ENCODE assay signal across 9 cellular contexts in the genomic region with DNA sequence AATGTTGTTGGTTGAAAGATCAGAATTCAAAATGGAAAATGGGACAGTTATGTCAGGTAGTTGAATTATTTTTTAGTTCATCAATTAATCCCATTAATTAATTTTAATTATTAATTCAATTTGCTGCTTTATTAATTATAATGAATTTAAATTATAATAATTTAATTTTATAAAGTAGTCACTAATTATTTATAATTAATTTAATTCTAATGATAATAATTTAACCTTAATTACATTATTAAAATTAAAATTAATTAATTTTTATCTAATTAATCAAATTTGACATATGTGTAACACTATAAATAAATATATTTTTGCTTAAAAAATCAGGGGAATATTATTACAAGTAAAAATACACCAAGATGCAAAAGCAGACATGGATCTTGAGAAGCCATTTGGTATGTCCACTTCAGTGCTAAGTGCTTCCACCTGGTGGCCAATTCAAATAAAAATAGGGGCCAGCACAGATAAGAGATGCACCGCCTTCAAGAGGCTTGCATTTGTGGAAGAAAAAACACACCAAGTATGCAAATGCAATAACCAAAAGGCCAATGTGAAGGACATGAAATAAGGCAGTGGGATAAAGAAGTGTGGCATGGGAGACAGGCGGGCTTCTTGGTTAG.
DNase-seq lines count a peak whose midpoint lies in the region; ATAC-seq and TF ChIP-seq lines count a peak whose summit lies in the region.
"Had no signal": no experiment of that assay in that cellular context is flagged by ENCODE, and none has a peak within 500 bp of the region (broad histone marks: within the 10 kb centered on the region; RNA-seq: fewer than 3 reads in every experiment).

No MANE protein-coding gene starts in this region.

- no peak for TF ChIP-seq POLR2A in gastroesophageal sphincter (IDR thresholded peaks at IDR 0.05)

- TF ChIP-seq CTCF in WI38 (IDR thresholded peaks at IDR 0.05; ENCODE audit: low read depth, low read length) (peak; percentile 55), gastroesophageal sphincter (IDR thresholded peaks at IDR 0.05) (peak; percentile 28 to 56 (median 45))

- no peaks in the 10 kb centered on the region for H3K9me3 Mint-ChIP-seq in activated T-cell treated with anti-CD3 and anti-CD28 coated beads, Interleukin-2, amount 50 U/mL, for 24 hours

- no peaks in the 10 kb centered on the region for H3K27me3 ChIP-seq in ACC112 (ENCODE audit: insufficient read depth, low read length)
- H3K27me3 ChIP-seq in gastroesophageal sphincter = no peaks in the 10 kb centered on the region

- H3K4me3 ChIP-seq in ACC112 (ENCODE audit: low read depth, low read length) (no peak overlapping the region), WI38 (ENCODE audit: low read depth, low read length) (no peak overlapping the region), gastroesophageal sphincter (no peak overlapping the region)
- H3K4me3 ChIP-seq: lung had no signal

- H3K4me1 ChIP-seq in ACC112 (ENCODE audit: control insufficient read depth, insufficient read depth, low read length, unreplicated experiment) (peaks cover 56% of the 10 kb centered on the region), gastroesophageal sphincter (peaks cover 0 to 39% (median 10%) of the 10 kb centered on the region in 3 donors)

- peak overlapping the region; percentile 62 for H3K27ac ChIP-seq in ACC112 (ENCODE audit: low read depth, low read length)
- peak overlapping the region in 1 of 4 donors; percentile 64 for H3K27ac ChIP-seq in gastroesophageal sphincter

- peaks cover 84% of the 10 kb centered on the region for H3K4me1 Mint-ChIP-seq in activated T-cell treated with anti-CD3 and anti-CD28 coated beads, Interleukin-2, amount 50 U/mL, for 24 hours (ENCODE audit: low read depth)

- H3K27ac Mint-ChIP-seq in activated T-cell treated with anti-CD3 and anti-CD28 coated beads, Interleukin-2, amount 50 U/mL, for 24 hours = no peak overlapping the region

- TF ChIP-seq EP300 in gastroesophageal sphincter (IDR thresholded peaks at IDR 0.05) = no peak

- H3K9me3 ChIP-seq in gastroesophageal sphincter = no peaks in the 10 kb centered on the region

- no peaks in the 10 kb centered on the region for H3K27me3 Mint-ChIP-seq in activated T-cell treated with anti-CD3 and anti-CD28 coated beads, Interleukin-2, amount 50 U/mL, for 24 hours

- peak overlapping the region; percentile 96 for H2AFZ ChIP-seq in ACC112 (ENCODE audit: low read length, unreplicated experiment)

- peaks cover 17% of the 10 kb centered on the region for H3K36me3 ChIP-seq in ACC112 (ENCODE audit: insufficient read depth, low read length)
- H3K36me3 ChIP-seq in gastroesophageal sphincter = peaks cover 0 to 20% of the 10 kb centered on the region in 2 donors

- ATAC-seq in gastroesophageal sphincter = no peak
- ATAC-seq in stimulated activated naive CD8-positive, alpha-beta T cell treated with anti-CD3 and anti-CD28 coated beads, Interleukin-15, Interleukin-2, amounts not matched to agents 100 U/mL and 50 U/mL, for 24 hours = no peak

- whole genome bisulfite sequencing in gastroesophageal sphincter (ENCODE audit: low coverage in 1 of 2), 2 donors = 79 to 93% methylated on average over 2 of the region's 2 CpGs

- H3K4me3 Mint-ChIP-seq in activated T-cell treated with anti-CD3 and anti-CD28 coated beads, Interleukin-2, amount 50 U/mL, for 24 hours = no peak overlapping the region

- peak; percentile 72 for DNase-seq in EL
- DNase-seq in NCI-H146 treated with DMSO at 0.1 percent for 48 hours (lab: John Stamatoyannopoulos, UW; ENCODE audit: unreplicated experiment) = peak; percentile 66
- DNase-seq in stimulated activated naive CD8-positive, alpha-beta T cell treated with anti-CD3 and anti-CD28 coated beads, Interleukin-15, Interleukin-2, amounts not matched to agents 100 U/mL and 50 U/mL, for 24 hours = peak; percentile 52
- no peak for DNase-seq in central memory CD4-positive, alpha-beta T cell
- no peak for DNase-seq in activated T-cell treated with anti-CD3 and anti-CD28 coated beads, Interleukin-2, amount 50 U/mL, for 24 hours

- H3K36me3 Mint-ChIP-seq in activated T-cell treated with anti-CD3 and anti-CD28 coated beads, Interleukin-2, amount 50 U/mL, for 24 hours (ENCODE audit: low read depth) = peaks cover 62% of the 10 kb centered on the region

- no peaks in the 10 kb centered on the region for H3K79me2 ChIP-seq in ACC112 (ENCODE audit: control insufficient read depth, insufficient read depth, low read length, unreplicated experiment)

Comparison
In these comparisons a context has a peak if more than half of its experiments do, and no peak if none do; other contexts are left out.
1. DNase-seq: peak in EL (single experiment), NCI-H146 treated with DMSO at 0.1 percent for 48 hours (single experiment) and stimulated activated naive CD8-positive, alpha-beta T cell treated with anti-CD3 and anti-CD28 coated beads, Interleukin-15, Interleukin-2, amounts not matched to agents 100 U/mL and 50 U/mL, for 24 hours (single experiment); none in central memory CD4-positive, alpha-beta T cell (single experiment) and activated T-cell treated with anti-CD3 and anti-CD28 coated beads, Interleukin-2, amount 50 U/mL, for 24 hours (single experiment).